14 cellular contexts compared by ENCODE assay signal in the genomic region with DNA sequence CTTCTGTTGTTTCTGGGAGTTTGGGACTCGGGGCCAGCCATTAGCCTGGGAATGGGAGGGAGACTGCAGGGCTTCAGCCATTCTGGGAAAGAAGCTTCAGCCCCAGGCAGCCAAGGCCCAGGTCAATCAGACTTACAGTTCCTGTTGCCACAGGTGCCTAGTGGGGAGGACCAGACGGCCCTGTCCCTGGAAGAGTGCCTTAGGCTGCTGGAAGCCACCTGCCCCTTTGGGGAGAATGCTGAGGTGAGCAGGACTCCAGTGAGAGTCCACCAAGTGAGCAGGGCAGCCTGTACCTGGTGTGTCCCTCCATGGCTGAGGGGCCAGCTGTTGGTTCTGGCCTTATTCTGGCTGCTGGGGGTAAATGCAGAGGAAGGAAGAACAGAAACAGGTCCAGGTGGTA. TPM values are rescaled to one million over a fixed set of nuclear protein-coding genes. Genes with fewer than 3 reads are reported as not detected.
A peak's percentile ranks its signal among the peaks of the same experiment; 100 is the strongest.
DNase-seq lines count a peak whose midpoint lies in the region; ATAC-seq, FAIRE-seq and TF ChIP-seq lines count a peak whose summit lies in the region.
"Had no signal": no experiment of that assay in that cellular context is flagged by ENCODE, and none has a peak within 500 bp of the region (broad histone marks: within the 10 kb centered on the region; RNA-seq: fewer than 3 reads in every experiment).

No MANE protein-coding gene starts in this region.

- FAIRE-seq in K562 (lab: Jason Lieb, UNC): no peak
- FAIRE-seq: pancreas had no signal

- H3K4me2 ChIP-seq in MM.1S (ENCODE audit: low read depth, low read length) (peak overlapping the region; percentile 46; the same call in 1 of the 2 replicates), K562 (ENCODE audit: insufficient read depth, low read length) (no peak overlapping the region)

- H3K27me3 ChIP-seq in MM.1S (replicated peaks; ENCODE audit: insufficient read depth, low read length) (no peaks in the 10 kb centered on the region), K562 (ENCODE audit: control insufficient read depth in 2 of 2, insufficient read depth in 2 of 2, low read length in 2 of 2) (no peaks in the 10 kb centered on the region), gastrocnemius medialis (no peaks in the 10 kb centered on the region)
- H3K27me3 ChIP-seq: pancreas had no signal

- H4K20me1 ChIP-seq in MM.1S (ENCODE audit: insufficient read depth, low read length): no peaks in the 10 kb centered on the region
- H4K20me1 ChIP-seq in K562 (replicated peaks; ENCODE audit: control insufficient read depth, insufficient read depth, low read length): peaks cover 24% of the 10 kb centered on the region

- POLR2A ChIA-PET in K562 (lab: Yijun Ruan, JAX): interaction anchor here (0.7 to 6.5 kb wide), 4 partner anchors 10 to 1296 kb away, joined by 3 to 74 read pairs (median 5); partner anchors contain the start of gene NFE2L1

- peaks cover 17% of the 10 kb centered on the region for H3K9me1 ChIP-seq in K562 (ENCODE audit: control insufficient read depth, insufficient read depth, low read length)

- no peak for TF ChIP-seq EP300 in K562 (IDR thresholded peaks at IDR 0.05; ENCODE audit: low read length)

- peak overlapping the region; percentile 63 for H3K4me3 Mint-ChIP-seq in activated naive CD4-positive, alpha-beta T cell treated with anti-CD3 and anti-CD28 coated beads for 36 hours

- no peak for TF ChIP-seq RAD21 in K562 (CRISPR knock-in tag; conservative IDR thresholded peaks at IDR 0.05 in 1 of 2, IDR thresholded peaks at IDR 0.05 in 1 of 2)

- H3K9ac ChIP-seq in MM.1S (ENCODE audit: low read length): peak overlapping the region; percentile 40; the same call in 1 of the 2 replicates
- peak overlapping the region in 1 of 2 experiments; percentile 42; a peak in 1 of 4 replicates for H3K9ac ChIP-seq in K562 (ENCODE audit: insufficient read depth in 1 of 2, low read depth in 2 of 2, low read length in 2 of 2)

- intact Hi-C loops in activated naive CD4-positive, alpha-beta T cell treated with anti-CD3 and anti-CD28 coated beads for 36 hours (cut with micrococcal nuclease): loop anchor here (1.0 kb wide), 1 partner anchor 9 kb away; the partner anchor contains the start of gene NFE2L1
- intact Hi-C loops in K562 (cut with micrococcal nuclease) (no loop called here), gastrocnemius medialis (cut with DNase I; ENCODE audit: low total_unique reads) (no loop called here)

- H2AFZ ChIP-seq in MM.1S (ENCODE audit: low read length) (no peak overlapping the region), K562 (ENCODE audit: low read depth, low read length) (no peak overlapping the region)

- H3K27ac ChIP-seq in MM.1S (ENCODE audit: low read length) (peak overlapping the region; percentile 53; the same call in 1 of the 2 replicates), K562 (ENCODE audit: extremely low read depth, low read depth, low read length) (peak overlapping the region; percentile 67; the same call in 1 of the 3 replicates), gastrocnemius medialis (peak overlapping the region; percentile 96 to 99 (median 97))
- H3K27ac ChIP-seq: pancreas had no signal

- TF ChIP-seq POLR2A in K562 (conservative IDR thresholded peaks at IDR 0.05) (no peak), gastrocnemius medialis (IDR thresholded peaks at IDR 0.05) (no peak)

- in situ Hi-C loops in K562 (cut with MboI): no loop called here
- in situ Hi-C loops in gastrocnemius medialis (cut with MboI; ENCODE audit: low sequenced_read_pairs in 4 of 4): no loop called here

- no peak for DNase-seq in activated naive CD4-positive, alpha-beta T cell treated with anti-CD3 and anti-CD28 coated beads for 36 hours
- no peak for DNase-seq in activated naive CD4-positive, alpha-beta T cell (lab: John Stamatoyannopoulos, UW)
- no peak for DNase-seq in MM.1S
- DNase-seq in K562 (ENCODE audit: extremely low read depth in 1 of 4, low spot score in 3 of 4): no peak
- DNase-seq in gastrocnemius medialis: no peak
- DNase-seq in NCI-H187 (lab: John Stamatoyannopoulos, UW): no peak
- DNase-seq in GOT3 (lab: John Stamatoyannopoulos, UW): no peak
- DNase-seq: activated T-cell treated with anti-CD3 and anti-CD28 coated beads, Interleukin-2, amount 50 U/mL, for 48 hours; DMS79; NCI-H1105; pancreas; SHP77 had no signal

- H3F3A ChIP-seq in MM.1S (ENCODE audit: insufficient read depth, low read length): peaks cover 2% of the 10 kb centered on the region; the same call in 1 of the 2 replicates

- no TSS peak for BruUV-seq in K562 (replicated peaks; lab: Mats Ljungman, UMichigan)

- ATAC-seq in K562: no peak
- no peak for ATAC-seq in gastrocnemius medialis
- ATAC-seq in GM21528 (IDR thresholded peaks at IDR 0.05; ENCODE audit: low FRiP score, unreplicated experiment): no peak
- ATAC-seq: pancreas had no signal

- no peaks in the 10 kb centered on the region for H3K9me3 Mint-ChIP-seq in activated naive CD4-positive, alpha-beta T cell treated with anti-CD3 and anti-CD28 coated beads for 36 hours

- H3K4me1 ChIP-seq in MM.1S (ENCODE audit: low read length) (peaks cover 48% of the 10 kb centered on the region), K562 (replicated peaks in 1 of 2; ENCODE audit: control insufficient read depth in 2 of 2, insufficient read depth in 2 of 2, low read length in 2 of 2) (peaks cover 44 to 45% of the 10 kb centered on the region in 2 experiments), gastrocnemius medialis (peaks cover 85 to 90% of the 10 kb centered on the region in 2 donors)

- H3K4me1 Mint-ChIP-seq in activated naive CD4-positive, alpha-beta T cell treated with anti-CD3 and anti-CD28 coated beads for 36 hours (ENCODE audit: low read depth): peaks cover 64% of the 10 kb centered on the region

- TF ChIP-seq CTCF in MM.1S (IDR thresholded peaks at IDR 0.05; ENCODE audit: low read length) (no peak), K562 (IDR thresholded peaks at IDR 0.05 in 2 of 3, conservative IDR thresholded peaks at IDR 0.05 in 1 of 3; ENCODE audit: insufficient read depth in 2 of 3, low read depth in 1 of 3, low read length in 3 of 3) (no peak), gastrocnemius medialis (IDR thresholded peaks at IDR 0.05 in 4 of 5, conservative IDR thresholded peaks at IDR 0.05 in 1 of 5) (no peak)

- WGBS in K562 (ENCODE audit: insufficient coverage, low coverage, missing lambda C conversion rate): 88% methylated on average over 2 of the region's 2 CpGs

- peaks cover 67% of the 10 kb centered on the region for H3K36me3 Mint-ChIP-seq in activated naive CD4-positive, alpha-beta T cell treated with anti-CD3 and anti-CD28 coated beads for 36 hours (ENCODE audit: low read depth)

- H3K4me3 ChIP-seq in MM.1S (ENCODE audit: low read length): no peak overlapping the region
- H3K4me3 ChIP-seq in K562: no peak overlapping the region
- no peak overlapping the region for H3K4me3 ChIP-seq in gastrocnemius medialis
- H3K4me3 ChIP-seq: lung, pancreas had no signal

- H3K27me3 Mint-ChIP-seq in activated naive CD4-positive, alpha-beta T cell treated with anti-CD3 and anti-CD28 coated beads for 36 hours (ENCODE audit: low read depth): no peaks in the 10 kb centered on the region

- peaks cover 92% of the 10 kb centered on the region for H3K79me2 ChIP-seq in MM.1S (ENCODE audit: low read length)
- peaks cover 49% of the 10 kb centered on the region for H3K79me2 ChIP-seq in K562 (ENCODE audit: control insufficient read depth, insufficient read depth, low read length)

- peaks cover 28% of the 10 kb centered on the region for H3K36me3 ChIP-seq in MM.1S (replicated peaks; ENCODE audit: insufficient read depth, low read length)
- peaks cover 90% of the 10 kb centered on the region for H3K36me3 ChIP-seq in K562 (ENCODE audit: control insufficient read depth, insufficient read depth, low read length)
- peaks cover 0 to 83% of the 10 kb centered on the region in 2 donors for H3K36me3 ChIP-seq in gastrocnemius medialis

- CTCF ChIA-PET in activated naive CD4-positive, alpha-beta T cell treated with anti-CD3 and anti-CD28 coated beads for 36 hours (lab: Charles Lee): interaction anchor here (1.1 to 2.4 kb wide), 7 partner anchors 8 to 52 kb away, joined by 3 to 9 read pairs (median 4); no protein-coding TSS in a partner anchor
- CTCF ChIA-PET in K562 (lab: Yijun Ruan, JAX; ENCODE audit: low intra/inter-chr PET ratio): no interaction called here

- H3K9me3 ChIP-seq in MM.1S (replicated peaks; ENCODE audit: insufficient read depth, low read length) (no peaks in the 10 kb centered on the region), K562 (replicated peaks; ENCODE audit: control insufficient read depth, insufficient read depth, low read depth, low read length) (no peaks in the 10 kb centered on the region), gastrocnemius medialis (no peaks in the 10 kb centered on the region)
- H3K9me3 ChIP-seq: pancreas had no signal

- H3K9me2 ChIP-seq in MM.1S (replicated peaks; ENCODE audit: insufficient read depth, low read length): no peaks in the 10 kb centered on the region

- H3K27ac Mint-ChIP-seq in activated naive CD4-positive, alpha-beta T cell treated with anti-CD3 and anti-CD28 coated beads for 36 hours: peak overlapping the region; percentile 99

RNA-seq across cellular contexts. Expression of gene NFE2L1, which starts 8.7 kb away (rescaled TPM):
- 100 to 1,000 TPM in 1 of 2 experiments, 10 to 100 TPM in 1; 95.2 to 102 TPM for total RNA-seq in activated naive CD4-positive, alpha-beta T cell treated with anti-CD3 and anti-CD28 coated beads for 36 hours
- 97.0 and 141 TPM in 2 replicates for total RNA-seq in K562 (2011; cell fraction: chromatin; rRNA removed; ENCODE audit: low replicate concordance)
- 104 and 118 TPM in 2 replicates for total RNA-seq in K562 (2011; cell fraction: nucleolus; rRNA removed)
- 88.2 and 97.7 TPM in 2 replicates for total RNA-seq in K562 (2011; cell fraction: nucleoplasm; rRNA removed)
- total RNA-seq in K562 (2014; rRNA removed): 18.6 and 22.0 TPM in 2 replicates
- 38.7 and 57.0 TPM in 2 replicates for total RNA-seq in K562 (2014; rRNA removed; fragmentation: Illumina TruSeq; extraction: Trizol)
- total RNA-seq in K562 (2015; rRNA removed; fragmentation: Illumina TruSeq; extraction: Trizol): 39.7 and 40.5 TPM in 2 replicates
- total RNA-seq in K562 (2021): 61.4 and 67.7 TPM in 2 replicates
- polyA plus RNA-seq in K562 (2011; rRNA removed): 57.2 and 59.8 TPM in 2 replicates
- polyA plus RNA-seq in K562 (2011; cell fraction: cytosol; rRNA removed): 41.0 and 52.4 TPM in 2 replicates
- polyA plus RNA-seq in K562 (2011; cell fraction: nucleus; rRNA removed): 34.1 and 41.0 TPM in 2 replicates
- polyA plus RNA-seq in K562 (2012): 109 and 147 TPM in 2 replicates
- polyA plus RNA-seq in K562 (2014; fragmentation: Illumina TruSeq; extraction: Trizol): 68.1 and 68.6 TPM in 2 replicates
- 1 to 10 TPM; 2.0 to 2.8 TPM for polyA plus RNA-seq in K562 (2014; fragmentation: Nextera tagmentation; extraction: Ambion mirVana)
- 40.7 and 41.4 TPM in 2 replicates for polyA plus RNA-seq in K562 (2014; rRNA removed)
- 79.5 and 101 TPM in 2 replicates for polyA minus RNA-seq in K562 (2011; rRNA and poly(A)+ RNA removed)
- polyA minus RNA-seq in K562 (2011; cell fraction: cytosol; rRNA and poly(A)+ RNA removed): 31.0 and 35.6 TPM in 2 replicates
- polyA minus RNA-seq in K562 (2011; cell fraction: nucleus; rRNA and poly(A)+ RNA removed): 12.5 and 16.4 TPM in 2 replicates
- total RNA-seq in gastrocnemius medialis: 1,000 to 10,000 TPM in 2 of 4 donors, 100 to 1,000 TPM in 2; 622 to 1,180 (median 1,000) TPM

RNA-seq across cellular contexts. Expression of gene COPZ2, which starts 19.3 kb away (rescaled TPM):
- total RNA-seq in activated naive CD4-positive, alpha-beta T cell treated with anti-CD3 and anti-CD28 coated beads for 36 hours: 1 to 10 TPM; 2.4 to 3.3 TPM
- total RNA-seq in K562 (2011; cell fraction: chromatin; rRNA removed; ENCODE audit: low replicate concordance): 0.46 TPM in 1 of 2 replicates, not detected in the other
- 0.66 TPM in 1 of 2 replicates, not detected in the other for total RNA-seq in K562 (2011; cell fraction: nucleolus; rRNA removed)
- total RNA-seq in K562 (2011; cell fraction: nucleoplasm; rRNA removed): 0.73 and 0.92 TPM in 2 replicates
- total RNA-seq in K562 (2014; rRNA removed): not detected in 2 replicates
- not detected in 2 replicates for total RNA-seq in K562 (2014; rRNA removed; fragmentation: Illumina TruSeq; extraction: Trizol)
- total RNA-seq in K562 (2015; rRNA removed; fragmentation: Illumina TruSeq; extraction: Trizol): not detected in 2 replicates
- total RNA-seq in K562 (2021): 0.49 TPM in 1 of 2 replicates, not detected in the other
- polyA plus RNA-seq in K562 (2011; rRNA removed): 0.14 and 0.22 TPM in 2 replicates
- 0.13 TPM in 1 of 2 replicates, not detected in the other for polyA plus RNA-seq in K562 (2011; cell fraction: cytosol; rRNA removed)
- polyA plus RNA-seq in K562 (2011; cell fraction: nucleus; rRNA removed): 0.52 and 1.4 TPM in 2 replicates
- polyA plus RNA-seq in K562 (2012): 0.78 TPM in 1 of 2 replicates, not detected in the other
- polyA plus RNA-seq in K562 (2014; fragmentation: Illumina TruSeq; extraction: Trizol): 0.21 TPM in 1 of 2 replicates, not detected in the other
- not detected for polyA plus RNA-seq in K562 (2014; fragmentation: Nextera tagmentation; extraction: Ambion mirVana)
- polyA plus RNA-seq in K562 (2014; rRNA removed): not detected in 2 replicates
- polyA minus RNA-seq in K562 (2011; rRNA and poly(A)+ RNA removed): not detected in 2 replicates
- polyA minus RNA-seq in K562 (2011; cell fraction: cytosol; rRNA and poly(A)+ RNA removed): not detected in 2 replicates
- polyA minus RNA-seq in K562 (2011; cell fraction: nucleus; rRNA and poly(A)+ RNA removed): not detected in 2 replicates
- 10 to 100 TPM; 40.5 to 76.9 (median 52.8) TPM for total RNA-seq in gastrocnemius medialis

RNA-seq across cellular contexts. Expression of gene CBX1, which starts 44.4 kb away (rescaled TPM):
- total RNA-seq in activated naive CD4-positive, alpha-beta T cell treated with anti-CD3 and anti-CD28 coated beads for 36 hours: 10 to 100 TPM; 61.6 to 63.0 TPM
- total RNA-seq in K562 (2011; cell fraction: chromatin; rRNA removed; ENCODE audit: low replicate concordance): 5.2 and 13.9 TPM in 2 replicates
- total RNA-seq in K562 (2011; cell fraction: nucleolus; rRNA removed): 3.7 and 5.7 TPM in 2 replicates
- 11.4 and 14.1 TPM in 2 replicates for total RNA-seq in K562 (2011; cell fraction: nucleoplasm; rRNA removed)
- total RNA-seq in K562 (2014; rRNA removed): 44.0 and 48.2 TPM in 2 replicates
- total RNA-seq in K562 (2014; rRNA removed; fragmentation: Illumina TruSeq; extraction: Trizol): 64.4 and 75.3 TPM in 2 replicates
- 70.4 and 76.2 TPM in 2 replicates for total RNA-seq in K562 (2015; rRNA removed; fragmentation: Illumina TruSeq; extraction: Trizol)
- total RNA-seq in K562 (2021): 44.6 and 52.7 TPM in 2 replicates
- polyA plus RNA-seq in K562 (2011; rRNA removed): 31.9 and 45.0 TPM in 2 replicates
- 10.1 and 18.3 TPM in 2 replicates for polyA plus RNA-seq in K562 (2011; cell fraction: cytosol; rRNA removed)
- polyA plus RNA-seq in K562 (2011; cell fraction: nucleus; rRNA removed): 7.4 and 12.0 TPM in 2 replicates
- 50.1 and 87.7 TPM in 2 replicates for polyA plus RNA-seq in K562 (2012)
- polyA plus RNA-seq in K562 (2014; fragmentation: Illumina TruSeq; extraction: Trizol): 73.0 and 95.7 TPM in 2 replicates
- polyA plus RNA-seq in K562 (2014; fragmentation: Nextera tagmentation; extraction: Ambion mirVana): 10 to 100 TPM; 10.6 to 13.5 TPM
- polyA plus RNA-seq in K562 (2014; rRNA removed): 48.7 and 53.3 TPM in 2 replicates
- 27.9 and 31.5 TPM in 2 replicates for polyA minus RNA-seq in K562 (2011; rRNA and poly(A)+ RNA removed)
- polyA minus RNA-seq in K562 (2011; cell fraction: cytosol; rRNA and poly(A)+ RNA removed): 15.0 and 16.3 TPM in 2 replicates
- polyA minus RNA-seq in K562 (2011; cell fraction: nucleus; rRNA and poly(A)+ RNA removed): 2.3 and 7.2 TPM in 2 replicates
- 10 to 100 TPM; 26.0 to 34.1 (median 27.7) TPM for total RNA-seq in gastrocnemius medialis

RNA-seq across cellular contexts. Expression of gene SNX11, which starts 50.7 kb away (rescaled TPM):
- 10 to 100 TPM; 20.2 to 23.0 TPM for total RNA-seq in activated naive CD4-positive, alpha-beta T cell treated with anti-CD3 and anti-CD28 coated beads for 36 hours
- 48.4 and 61.2 TPM in 2 replicates for total RNA-seq in K562 (2011; cell fraction: chromatin; rRNA removed; ENCODE audit: low replicate concordance)
- total RNA-seq in K562 (2011; cell fraction: nucleolus; rRNA removed): 27.6 and 39.2 TPM in 2 replicates
- total RNA-seq in K562 (2011; cell fraction: nucleoplasm; rRNA removed): 37.8 and 55.3 TPM in 2 replicates
- 13.1 and 15.8 TPM in 2 replicates for total RNA-seq in K562 (2014; rRNA removed)
- 16.6 and 16.8 TPM in 2 replicates for total RNA-seq in K562 (2014; rRNA removed; fragmentation: Illumina TruSeq; extraction: Trizol)
- 12.3 and 12.4 TPM in 2 replicates for total RNA-seq in K562 (2015; rRNA removed; fragmentation: Illumina TruSeq; extraction: Trizol)
- total RNA-seq in K562 (2021): 18.0 and 18.4 TPM in 2 replicates
- 22.1 and 23.3 TPM in 2 replicates for polyA plus RNA-seq in K562 (2011; rRNA removed)
- 16.6 and 20.8 TPM in 2 replicates for polyA plus RNA-seq in K562 (2011; cell fraction: cytosol; rRNA removed)
- polyA plus RNA-seq in K562 (2011; cell fraction: nucleus; rRNA removed): 24.5 and 25.0 TPM in 2 replicates
- polyA plus RNA-seq in K562 (2012): 15.0 and 16.6 TPM in 2 replicates
- 14.9 and 16.5 TPM in 2 replicates for polyA plus RNA-seq in K562 (2014; fragmentation: Illumina TruSeq; extraction: Trizol)
- 10 to 100 TPM; 20.8 to 24.0 TPM for polyA plus RNA-seq in K562 (2014; fragmentation: Nextera tagmentation; extraction: Ambion mirVana)
- polyA plus RNA-seq in K562 (2014; rRNA removed): 15.4 and 19.2 TPM in 2 replicates
- polyA minus RNA-seq in K562 (2011; rRNA and poly(A)+ RNA removed): 16.3 and 19.5 TPM in 2 replicates
- 8.2 and 9.5 TPM in 2 replicates for polyA minus RNA-seq in K562 (2011; cell fraction: cytosol; rRNA and poly(A)+ RNA removed)
- 6.7 and 8.6 TPM in 2 replicates for polyA minus RNA-seq in K562 (2011; cell fraction: nucleus; rRNA and poly(A)+ RNA removed)
- 10 to 100 TPM in 2 of 4 donors, 1 to 10 TPM in 2; 7.3 to 16.3 (median 9.6) TPM for total RNA-seq in gastrocnemius medialis

Comparison
In these comparisons a context has a peak if more than half of its experiments do, and no peak if none do; other contexts are left out.
1. RNA of gene NFE2L1, which starts 8.7 kb away (total RNA-seq): 622 to 1,180 TPM in gastrocnemius medialis; 95.2 to 102 TPM in activated naive CD4-positive, alpha-beta T cell treated with anti-CD3 and anti-CD28 coated beads for 36 hours and 18.6 to 141 TPM in K562; every median in the first group is over 4 times any median in the second.
2. RNA of gene COPZ2, which starts 19.3 kb away (total RNA-seq): 40.5 to 76.9 TPM in gastrocnemius medialis; 2.4 to 3.3 TPM in activated naive CD4-positive, alpha-beta T cell treated with anti-CD3 and anti-CD28 coated beads for 36 hours and 0.46 to 0.92 TPM in K562; every median in the first group is over 4 times any median in the second.
3. Peak in every context shown above with its lines, with median percentiles within 50 percentile points of each other: H3K27ac ChIP-seq.